ENCODE assay signal across 11 cellular contexts in genomic region chr13:112065867-112066623, GRCh38. TPM values are rescaled to one million over a fixed set of nuclear protein-coding genes. Genes with fewer than 3 reads are reported as not detected.
DNase-seq lines count a peak whose midpoint lies in the region; ATAC-seq and TF ChIP-seq lines count a peak whose summit lies in the region.
"Had no signal": no experiment of that assay in that cellular context is flagged by ENCODE, and none has a peak within 500 bp of the region (broad histone marks: within the 10 kb centered on the region; RNA-seq: fewer than 3 reads in every experiment).

No MANE protein-coding gene starts in this region.

- H3K4me1 Mint-ChIP-seq in T-helper 1 cell treated with Interleukin-12 subunit alpha and Interleukin-12 subunit beta and Interleukin-4 antibody, amounts not matched to agents 30 μg/mL and 1 μg/mL, for 36 hours (ENCODE audit: low read depth), result peaks cover 7% of the 10 kb centered on the region
- H3K4me1 Mint-ChIP-seq in T-cell, result peaks cover 12 to 13% (median 13%) of the 10 kb centered on the region in 3 donors

- no peak overlapping the region for H3K4me3 Mint-ChIP-seq in T-helper 1 cell treated with Interleukin-12 subunit alpha and Interleukin-12 subunit beta and Interleukin-4 antibody, amounts not matched to agents 30 μg/mL and 1 μg/mL, for 36 hours
- peak overlapping the region; percentile 17 to 69 (median 51) for H3K4me3 Mint-ChIP-seq in T-cell

- H3K79me2 ChIP-seq in smooth muscle cell (ENCODE audit: low read depth), result no peaks in the 10 kb centered on the region

- no peak overlapping the region for H3K27ac ChIP-seq in smooth muscle cell (ENCODE audit: low read depth)
- H3K27ac ChIP-seq: SJCRH30 had no signal

- ATAC-seq in T-cell (replicated peaks in 1 of 4), result peak in 3 of 4 experiments; percentile 12 to 31 (median 28)

- no peaks in the 10 kb centered on the region for H3F3A ChIP-seq in smooth muscle cell (ENCODE audit: low read depth)

- peak overlapping the region; percentile 81 for H3K4me2 ChIP-seq in smooth muscle cell

- H3K4me3 ChIP-seq in iPS-18c (ENCODE audit: insufficient read depth, low read depth, low read length) (peak overlapping the region; percentile 49), smooth muscle cell (peak overlapping the region; percentile 38)
- H3K4me3 ChIP-seq: SJCRH30 had no signal

- H3K27ac Mint-ChIP-seq in T-helper 1 cell treated with Interleukin-12 subunit alpha and Interleukin-12 subunit beta and Interleukin-4 antibody, amounts not matched to agents 30 μg/mL and 1 μg/mL, for 36 hours, result peak overlapping the region; percentile 79
- peak overlapping the region in 1 of 2 donors; percentile 36 for H3K27ac Mint-ChIP-seq in T-cell

- H3K4me1 ChIP-seq in smooth muscle cell (ENCODE audit: low read depth), result peaks cover 30% of the 10 kb centered on the region
- H3K4me1 ChIP-seq: SJCRH30 had no signal

- 2% methylated on average over 48 of the region's 48 CpGs for WGBS in smooth muscle cell (ENCODE audit: low lambda C conversion rate)

- no peak overlapping the region for H2AFZ ChIP-seq in smooth muscle cell (ENCODE audit: low read depth)

- no peak overlapping the region for H3K9ac ChIP-seq in smooth muscle cell (ENCODE audit: low read depth)

- DNase-seq in T-helper 1 cell, result no peak
- DNase-seq in T-cell, result no peak
- no peak for DNase-seq in smooth muscle cell (lab: John Stamatoyannopoulos, UW; ENCODE audit: unreplicated experiment)
- DNase-seq in stimulated activated CD4-positive, alpha-beta T cell treated with anti-CD3 and anti-CD28 coated beads, Interleukin-4, amount 100 ng/mL, for 24 hours, result no peak
- DNase-seq in stimulated activated CD4-positive, alpha-beta T cell treated with anti-CD3 and anti-CD28 coated beads, Interleukin-4, amount 100 ng/mL, for 4 hours, result no peak
- no peak for DNase-seq in activated CD4-positive, CD25-positive, alpha-beta regulatory T cell treated with anti-CD3 and anti-CD28 coated beads, Interleukin-2, amount 50 U/mL, for 72 hours
- DNase-seq: SJCRH30 had no signal

- peaks cover 69% of the 10 kb centered on the region for H3K27me3 Mint-ChIP-seq in T-helper 1 cell treated with Interleukin-12 subunit alpha and Interleukin-12 subunit beta and Interleukin-4 antibody, amounts not matched to agents 30 μg/mL and 1 μg/mL, for 36 hours (ENCODE audit: low read depth)
- H3K27me3 Mint-ChIP-seq in T-cell, result peaks cover 50 to 64% of the 10 kb centered on the region in 2 donors

- H3K9me3 Mint-ChIP-seq in T-helper 1 cell treated with Interleukin-12 subunit alpha and Interleukin-12 subunit beta and Interleukin-4 antibody, amounts not matched to agents 30 μg/mL and 1 μg/mL, for 36 hours, result peaks cover 10% of the 10 kb centered on the region
- peaks cover 0 to 7% (median 7%) of the 10 kb centered on the region in 3 donors for H3K9me3 Mint-ChIP-seq in T-cell

- POLR2A ChIA-PET in T-cell (lab: Charles Lee), result no interaction called here

- H3K36me3 ChIP-seq in smooth muscle cell (ENCODE audit: low read depth), result no peaks in the 10 kb centered on the region
- H3K36me3 ChIP-seq: SJCRH30 had no signal

- H3K36me3 Mint-ChIP-seq in T-helper 1 cell treated with Interleukin-12 subunit alpha and Interleukin-12 subunit beta and Interleukin-4 antibody, amounts not matched to agents 30 μg/mL and 1 μg/mL, for 36 hours (ENCODE audit: low read depth), result peaks cover 4% of the 10 kb centered on the region
- no peaks in the 10 kb centered on the region for H3K36me3 Mint-ChIP-seq in T-cell

- H3K9me3 ChIP-seq in iPS-18c (ENCODE audit: control insufficient read depth, insufficient read depth, low read length) (no peaks in the 10 kb centered on the region), smooth muscle cell (replicated peaks; ENCODE audit: low read depth) (no peaks in the 10 kb centered on the region)
- H3K9me3 ChIP-seq: SJCRH30 had no signal

- no peak for TF ChIP-seq CTCF in smooth muscle cell (IDR thresholded peaks at IDR 0.05; ENCODE audit: borderline replicate concordance, insufficient read depth, poor library complexity, severe bottlenecking)

- CTCF ChIA-PET in T-cell (lab: Charles Lee), result no interaction called here

- H3K27me3 ChIP-seq in smooth muscle cell (ENCODE audit: low read depth), result peaks cover 92% of the 10 kb centered on the region
- H3K27me3 ChIP-seq: SJCRH30 had no signal

- no peaks in the 10 kb centered on the region for H4K20me1 ChIP-seq in smooth muscle cell (ENCODE audit: low read depth)

RNA-seq across cellular contexts. Expression of gene SOX1, which starts 0.9 kb away (rescaled TPM):
- total RNA-seq in T-cell (not detected), smooth muscle cell (not detected in 2 replicates)
- polyA plus RNA-seq in smooth muscle cell, result not detected in 2 replicates
- total RNA-seq: mononuclear cell, SJCRH30 had no signal
- polyA plus RNA-seq: AG04450 had no signal
